9 cellular contexts compared by ENCODE assay signal in the genomic region with DNA sequence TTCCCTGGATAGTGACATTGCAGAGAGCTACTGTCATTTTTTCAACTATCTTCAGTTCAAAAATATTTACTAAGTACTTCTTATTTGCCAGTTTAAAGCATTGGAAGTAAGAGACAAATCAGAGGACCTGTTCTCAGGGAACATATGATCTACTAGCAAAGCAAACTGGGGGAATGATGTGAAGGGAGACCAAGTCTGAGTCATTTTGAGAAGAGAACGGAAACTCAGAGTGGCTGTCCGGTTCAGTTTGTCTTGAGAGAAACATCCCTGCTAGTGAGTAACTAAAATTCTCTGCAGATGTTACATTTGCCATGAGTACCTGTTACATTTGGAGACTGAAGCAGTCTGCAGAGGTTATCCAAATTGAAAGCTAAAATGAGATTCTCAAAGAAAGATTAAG.
DNase-seq lines count a peak whose midpoint lies in the region; ATAC-seq and TF ChIP-seq lines count a peak whose summit lies in the region.
"Had no signal": no experiment of that assay in that cellular context is flagged by ENCODE, and none has a peak within 500 bp of the region (broad histone marks: within the 10 kb centered on the region; RNA-seq: fewer than 3 reads in every experiment).

No MANE protein-coding gene starts in this region.

- H3K27me3 Mint-ChIP-seq in activated CD4-positive, alpha-beta memory T cell treated with anti-CD3 and anti-CD28 coated beads for 36 hours = no peaks in the 10 kb centered on the region
- no peaks in the 10 kb centered on the region for H3K27me3 Mint-ChIP-seq in activated CD4-positive, alpha-beta memory T cell treated with anti-CD3 and anti-CD28 coated beads, Interleukin-2, amount 10 ng/mL, durations not matched to agents 7 days and 5 days

- peaks cover 28% of the 10 kb centered on the region for H3K4me1 Mint-ChIP-seq in activated CD4-positive, alpha-beta memory T cell treated with anti-CD3 and anti-CD28 coated beads for 36 hours (ENCODE audit: low read depth)
- peaks cover 31% of the 10 kb centered on the region for H3K4me1 Mint-ChIP-seq in activated CD4-positive, alpha-beta memory T cell treated with anti-CD3 and anti-CD28 coated beads, Interleukin-2, amount 10 ng/mL, durations not matched to agents 7 days and 5 days
- peaks cover 24% of the 10 kb centered on the region for H3K4me1 Mint-ChIP-seq in stimulated activated effector memory CD8-positive, alpha-beta T cell treated with anti-CD3 and anti-CD28 coated beads, Interleukin-12 subunit alpha, Interleukin-12 subunit beta, amount 100 ng/mL, for 72 hours

- DNase-seq in activated CD4-positive, alpha-beta memory T cell treated with anti-CD3 and anti-CD28 coated beads for 36 hours = peak; percentile 9
- DNase-seq in activated CD4-positive, alpha-beta memory T cell treated with anti-CD3 and anti-CD28 coated beads, Interleukin-2, amount 10 ng/mL, durations not matched to agents 7 days and 5 days = no peak
- DNase-seq in stimulated activated effector memory CD8-positive, alpha-beta T cell treated with anti-CD3 and anti-CD28 coated beads, Interleukin-12 subunit alpha, Interleukin-12 subunit beta, amount 100 ng/mL, for 72 hours (ENCODE audit: low spot score in 2 of 2) = no peak
- DNase-seq in cardiac septum (ENCODE audit: low spot score) = no peak
- no peak for DNase-seq in Peyer's patch
- no peak for DNase-seq in nucleus accumbens (lab: John Stamatoyannopoulos, UW)
- DNase-seq: NCI-H2029 had no signal

- TF ChIP-seq CTCF in Peyer's patch (IDR thresholded peaks at IDR 0.05) = no peak

- peaks cover 2% of the 10 kb centered on the region for H3K36me3 Mint-ChIP-seq in activated CD4-positive, alpha-beta memory T cell treated with anti-CD3 and anti-CD28 coated beads for 36 hours
- H3K36me3 Mint-ChIP-seq in activated CD4-positive, alpha-beta memory T cell treated with anti-CD3 and anti-CD28 coated beads, Interleukin-2, amount 10 ng/mL, durations not matched to agents 7 days and 5 days (ENCODE audit: low read depth) = peaks cover 8% of the 10 kb centered on the region
- H3K36me3 Mint-ChIP-seq in stimulated activated effector memory CD8-positive, alpha-beta T cell treated with anti-CD3 and anti-CD28 coated beads, Interleukin-12 subunit alpha, Interleukin-12 subunit beta, amount 100 ng/mL, for 72 hours = no peaks in the 10 kb centered on the region

- H3K27ac ChIP-seq in Peyer's patch = no peak overlapping the region

- no peak overlapping the region for H3K4me3 Mint-ChIP-seq in activated CD4-positive, alpha-beta memory T cell treated with anti-CD3 and anti-CD28 coated beads for 36 hours
- no peak overlapping the region for H3K4me3 Mint-ChIP-seq in activated CD4-positive, alpha-beta memory T cell treated with anti-CD3 and anti-CD28 coated beads, Interleukin-2, amount 10 ng/mL, durations not matched to agents 7 days and 5 days
- peak overlapping the region; percentile 11 for H3K4me3 Mint-ChIP-seq in stimulated activated effector memory CD8-positive, alpha-beta T cell treated with anti-CD3 and anti-CD28 coated beads, Interleukin-12 subunit alpha, Interleukin-12 subunit beta, amount 100 ng/mL, for 72 hours

- H3K27me3 ChIP-seq in Peyer's patch = no peaks in the 10 kb centered on the region

- POLR2A ChIA-PET in activated CD4-positive, alpha-beta memory T cell treated with anti-CD3 and anti-CD28 coated beads for 36 hours (lab: Charles Lee) = no interaction called here
- POLR2A ChIA-PET in activated CD4-positive, alpha-beta memory T cell treated with anti-CD3 and anti-CD28 coated beads, Interleukin-2, amount 10 ng/mL, durations not matched to agents 7 days and 5 days (lab: Charles Lee) = no interaction called here

- H3K4me1 ChIP-seq in Peyer's patch = no peaks in the 10 kb centered on the region

- H3K27ac Mint-ChIP-seq in activated CD4-positive, alpha-beta memory T cell treated with anti-CD3 and anti-CD28 coated beads for 36 hours = no peak overlapping the region
- no peak overlapping the region for H3K27ac Mint-ChIP-seq in activated CD4-positive, alpha-beta memory T cell treated with anti-CD3 and anti-CD28 coated beads, Interleukin-2, amount 10 ng/mL, durations not matched to agents 7 days and 5 days
- H3K27ac Mint-ChIP-seq in stimulated activated effector memory CD8-positive, alpha-beta T cell treated with anti-CD3 and anti-CD28 coated beads, Interleukin-12 subunit alpha, Interleukin-12 subunit beta, amount 100 ng/mL, for 72 hours = no peak overlapping the region

- no peak overlapping the region for H3K4me3 ChIP-seq in Peyer's patch

- no peaks in the 10 kb centered on the region for H3K9me3 ChIP-seq in Peyer's patch

- no peak for TF ChIP-seq POLR2A in Peyer's patch (IDR thresholded peaks at IDR 0.05)

- no peaks in the 10 kb centered on the region for H3K36me3 ChIP-seq in Peyer's patch

- no peaks in the 10 kb centered on the region for H3K9me3 Mint-ChIP-seq in activated CD4-positive, alpha-beta memory T cell treated with anti-CD3 and anti-CD28 coated beads for 36 hours
- H3K9me3 Mint-ChIP-seq in activated CD4-positive, alpha-beta memory T cell treated with anti-CD3 and anti-CD28 coated beads, Interleukin-2, amount 10 ng/mL, durations not matched to agents 7 days and 5 days = peaks cover 2% of the 10 kb centered on the region
- no peaks in the 10 kb centered on the region for H3K9me3 Mint-ChIP-seq in stimulated activated effector memory CD8-positive, alpha-beta T cell treated with anti-CD3 and anti-CD28 coated beads, Interleukin-12 subunit alpha, Interleukin-12 subunit beta, amount 100 ng/mL, for 72 hours

- intact Hi-C loops in activated CD4-positive, alpha-beta memory T cell treated with anti-CD3 and anti-CD28 coated beads for 36 hours (cut with micrococcal nuclease) = no loop called here
- intact Hi-C loops in cardiac septum (cut with DNase I) = no loop called here

- CTCF ChIA-PET in activated CD4-positive, alpha-beta memory T cell treated with anti-CD3 and anti-CD28 coated beads for 36 hours (lab: Charles Lee) = no interaction called here
- CTCF ChIA-PET in activated CD4-positive, alpha-beta memory T cell treated with anti-CD3 and anti-CD28 coated beads, Interleukin-2, amount 10 ng/mL, durations not matched to agents 7 days and 5 days (lab: Charles Lee) = no interaction called here

- ATAC-seq in GM21723 (IDR thresholded peaks at IDR 0.05; ENCODE audit: unreplicated experiment) = peak; percentile 89
- ATAC-seq in HG03442 (IDR thresholded peaks at IDR 0.05; ENCODE audit: unreplicated experiment) = peak; percentile 81
- peak; percentile 72 for ATAC-seq in stimulated activated effector memory CD8-positive, alpha-beta T cell treated with anti-CD3 and anti-CD28 coated beads, Interleukin-12 subunit alpha, Interleukin-12 subunit beta, amount 100 ng/mL, for 72 hours
